In the genomic region with DNA sequence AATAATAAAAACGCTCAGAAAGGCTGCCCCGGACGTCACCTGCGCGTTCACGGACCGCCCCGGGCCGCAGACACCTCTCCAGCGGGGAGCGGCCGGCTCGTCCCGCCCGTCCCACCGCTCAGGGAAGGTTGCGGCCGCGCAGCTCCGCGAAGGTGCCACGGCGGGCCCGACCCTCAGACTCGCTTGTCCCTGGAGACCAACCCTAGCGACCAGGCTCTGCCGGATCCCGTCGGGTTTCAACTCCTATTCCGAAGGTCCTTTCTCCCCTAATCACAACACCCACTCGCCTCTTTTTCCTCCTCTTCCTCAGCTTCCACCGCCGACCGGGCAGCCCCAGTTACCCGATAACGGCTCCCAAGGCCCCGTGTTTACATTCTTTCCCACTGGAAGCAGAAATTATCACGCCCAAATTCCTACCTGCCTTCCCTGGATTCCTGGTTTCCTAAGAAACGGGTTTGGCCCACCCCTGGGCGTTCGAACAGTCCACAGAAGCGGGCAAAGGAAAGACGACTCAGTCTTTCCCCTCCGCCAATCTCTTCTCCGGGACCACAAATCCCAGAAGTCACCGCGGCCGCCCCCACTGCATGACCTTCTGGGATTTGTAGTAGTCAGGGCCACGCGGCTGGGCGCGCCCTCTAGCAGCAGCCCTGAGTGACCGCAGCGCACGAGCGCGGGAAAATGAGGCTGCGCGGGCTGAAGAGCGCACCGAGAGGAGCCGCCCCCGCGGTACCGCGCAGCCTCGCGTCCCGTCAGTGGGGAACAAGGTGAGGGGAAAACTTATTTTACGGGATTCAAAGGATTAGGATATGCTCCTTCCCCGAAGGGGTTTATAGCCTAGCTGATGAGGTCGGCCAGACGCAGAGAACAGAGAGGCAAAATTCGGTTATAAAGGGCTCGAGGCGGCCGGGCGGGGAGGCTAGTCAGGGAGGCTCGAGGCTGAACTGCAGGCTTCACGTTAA, we compare ENCODE assay signal across 1 cellular context.
TF ChIP-seq lines count a peak whose summit lies in the region.

Gene TTC33 (minus strand): TSS at position 555 of the 959 bp plus-strand sequence. CDS start 8,943 bp downstream, outside the sequence.

TF ChIP-seq in neural cell, 6 proteins besides CTCF, POLR2A, EP300 and RAD21 (continued from another document):
- TF ChIP-seq REST (IDR thresholded peaks at IDR 0.05; ENCODE audit: borderline replicate concordance) (no peak), SMC3 (conservative IDR thresholded peaks at IDR 0.05; ENCODE audit: poor library complexity) (peak; percentile 71), POLR2AphosphoS5 (IDR thresholded peaks at IDR 0.05) (peak; percentile 76)
TF ChIP-seq in neural cell: peak in this region for 4.
